In the genomic region with DNA sequence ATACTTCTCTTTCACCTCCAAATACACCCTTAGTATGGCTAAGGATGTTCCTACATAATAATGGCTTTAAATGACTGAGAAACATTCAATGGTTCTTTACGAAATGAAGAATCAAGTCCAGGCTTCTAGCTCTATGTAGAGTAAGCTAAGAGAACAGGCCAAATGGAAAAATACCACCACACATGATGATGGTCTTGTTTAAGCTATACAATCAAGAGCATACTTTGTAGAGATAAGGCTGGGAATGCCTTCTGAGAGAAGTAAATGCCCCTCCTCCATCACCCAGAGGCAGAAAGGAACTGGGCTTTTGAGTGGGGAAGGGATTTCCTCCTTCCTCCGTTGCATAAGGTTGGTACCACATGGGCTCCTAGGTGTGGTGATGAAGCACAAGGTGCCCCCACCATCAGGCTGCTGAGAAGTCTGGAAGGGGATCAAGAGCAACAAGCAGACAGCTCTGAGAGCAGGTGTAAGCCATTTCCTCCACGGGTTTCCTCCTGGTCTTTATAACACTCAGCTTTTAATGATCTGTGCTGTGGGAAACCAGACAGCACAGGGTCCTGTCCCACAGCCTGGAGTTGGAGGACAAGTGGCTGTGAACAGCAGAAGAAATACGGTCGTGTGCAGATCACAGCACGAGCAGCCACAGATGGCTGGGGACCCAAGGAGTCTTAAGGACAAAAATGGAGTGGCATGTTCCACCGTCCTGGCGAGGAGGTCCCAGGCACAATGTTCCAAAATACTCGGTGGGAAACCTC, we compare ENCODE assay signal across 21 cellular contexts.
DNase-seq lines count a peak whose midpoint lies in the region.
"Had no signal": no experiment of that assay in that cellular context is flagged by ENCODE, and none has a peak within 500 bp of the region (broad histone marks: within the 10 kb centered on the region; RNA-seq: fewer than 3 reads in every experiment).

No MANE protein-coding gene starts in this region.

- no peaks in the 10 kb centered on the region for H3K27me3 ChIP-seq in layer of hippocampus (ENCODE audit: control insufficient read depth, insufficient read depth, low read length)

- DNase-seq in NCI-H69 (lab: John Stamatoyannopoulos, UW) (peak; percentile 9), caudate nucleus (lab: John Stamatoyannopoulos, UW) (peak in 1 of 61 donors; percentile 85), DMS79 treated with DMSO at 0.1 percent for 48 hours (lab: John Stamatoyannopoulos, UW) (no peak), NCI-H1417 treated with DMSO at 0.1 percent for 48 hours (lab: John Stamatoyannopoulos, UW) (no peak)
- no peak for DNase-seq in activated CD4-positive, alpha-beta memory T cell treated with anti-CD3 and anti-CD28 coated beads, Interleukin-2, amount 10 ng/mL, durations not matched to agents 7 days and 5 days
- DNase-seq: CD8-positive, alpha-beta T cell; DMS 273 treated with DMSO at 0.1 percent for 48 hours; DMS79; NCI-H1048; NCI-H1694 treated with DMSO at 0.1 percent for 48 hours; NCI-H2081 treated with DMSO at 0.1 percent for 48 hours; NCI-H524 treated with DMSO at 0.1 percent for 48 hours; NCI-H82; SHP77 had no signal

- H3K4me1 Mint-ChIP-seq in activated CD4-positive, alpha-beta memory T cell treated with anti-CD3 and anti-CD28 coated beads, Interleukin-2, amount 10 ng/mL, durations not matched to agents 7 days and 5 days, result no peaks in the 10 kb centered on the region
- H3K4me1 Mint-ChIP-seq: B cell, IgD-negative memory B cell had no signal

- H3K27ac ChIP-seq in caudate nucleus (ENCODE audit: low read depth, low read length), result peak overlapping the region; percentile 18
- H3K27ac ChIP-seq in layer of hippocampus (ENCODE audit: low read depth, low read length), result peak overlapping the region; percentile 27
- peak overlapping the region; percentile 8 for H3K27ac ChIP-seq in temporal lobe (ENCODE audit: low read depth, low read length)
- H3K27ac ChIP-seq: C4-2B, KMS-11, RWPE1 had no signal

- CTCF ChIA-PET in activated CD4-positive, alpha-beta memory T cell treated with anti-CD3 and anti-CD28 coated beads, Interleukin-2, amount 10 ng/mL, durations not matched to agents 7 days and 5 days (lab: Charles Lee), result no interaction called here

- no peak overlapping the region for H3K27ac Mint-ChIP-seq in activated CD4-positive, alpha-beta memory T cell treated with anti-CD3 and anti-CD28 coated beads, Interleukin-2, amount 10 ng/mL, durations not matched to agents 7 days and 5 days
- H3K27ac Mint-ChIP-seq: B cell; CD8-positive, alpha-beta T cell; IgD-negative memory B cell had no signal

- no peak overlapping the region for H3K4me3 Mint-ChIP-seq in activated CD4-positive, alpha-beta memory T cell treated with anti-CD3 and anti-CD28 coated beads, Interleukin-2, amount 10 ng/mL, durations not matched to agents 7 days and 5 days
- H3K4me3 Mint-ChIP-seq: B cell; CD8-positive, alpha-beta T cell; IgD-negative memory B cell had no signal

- no peaks in the 10 kb centered on the region for H3K36me3 Mint-ChIP-seq in activated CD4-positive, alpha-beta memory T cell treated with anti-CD3 and anti-CD28 coated beads, Interleukin-2, amount 10 ng/mL, durations not matched to agents 7 days and 5 days (ENCODE audit: low read depth)
- H3K36me3 Mint-ChIP-seq: CD8-positive, alpha-beta T cell; IgD-negative memory B cell had no signal

- no peaks in the 10 kb centered on the region for H3K9me3 Mint-ChIP-seq in activated CD4-positive, alpha-beta memory T cell treated with anti-CD3 and anti-CD28 coated beads, Interleukin-2, amount 10 ng/mL, durations not matched to agents 7 days and 5 days
- H3K9me3 Mint-ChIP-seq: CD8-positive, alpha-beta T cell had no signal

- no peaks in the 10 kb centered on the region for H3K27me3 Mint-ChIP-seq in activated CD4-positive, alpha-beta memory T cell treated with anti-CD3 and anti-CD28 coated beads, Interleukin-2, amount 10 ng/mL, durations not matched to agents 7 days and 5 days
- H3K27me3 Mint-ChIP-seq: B cell, IgD-negative memory B cell had no signal

- POLR2A ChIA-PET in activated CD4-positive, alpha-beta memory T cell treated with anti-CD3 and anti-CD28 coated beads, Interleukin-2, amount 10 ng/mL, durations not matched to agents 7 days and 5 days (lab: Charles Lee), result no interaction called here
